In the genomic region with DNA sequence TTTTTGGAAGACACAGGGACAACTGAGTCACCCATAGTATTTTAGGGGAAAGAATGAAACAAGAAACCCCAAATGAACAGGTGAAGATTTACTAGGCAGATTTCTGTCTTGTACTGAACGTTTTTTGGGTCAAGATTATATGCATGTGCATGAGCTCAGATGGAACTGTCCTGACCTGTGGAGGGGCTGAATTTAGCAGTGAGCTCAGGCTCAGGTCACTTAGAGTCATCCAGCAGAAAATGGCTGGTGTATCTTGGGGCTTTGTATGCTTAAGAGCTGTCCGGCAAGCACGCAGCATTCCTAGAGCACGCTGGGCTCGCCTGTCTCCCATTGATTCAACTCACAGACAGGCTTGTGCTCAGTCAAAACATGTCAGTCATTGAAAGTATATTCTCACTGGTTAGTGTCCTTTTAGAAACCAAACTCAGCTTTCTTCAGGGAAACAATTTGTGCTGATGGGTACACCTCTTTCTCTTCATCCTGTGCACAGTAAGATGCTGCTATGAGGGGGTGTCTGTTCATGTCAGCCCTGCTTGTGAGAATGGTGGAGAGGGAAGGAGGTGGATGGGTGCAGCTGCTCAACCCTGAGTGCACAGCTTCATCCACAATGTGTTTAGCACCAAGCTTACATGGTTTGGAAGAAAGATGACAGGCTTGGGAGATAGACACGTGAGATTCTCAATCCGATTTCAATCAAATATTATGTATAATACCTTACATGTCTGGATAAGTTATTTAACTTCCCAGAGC, we compare ENCODE assay signal across 10 cellular contexts.
"Had no signal": no experiment of that assay in that cellular context is flagged by ENCODE, and none has a peak within 500 bp of the region (broad histone marks: within the 10 kb centered on the region; RNA-seq: fewer than 3 reads in every experiment).

No MANE protein-coding gene starts in this region.

- H3K9me3 Mint-ChIP-seq: activated naive CD4-positive, alpha-beta T cell treated with anti-CD3 and anti-CD28 coated beads for 36 hours; dendritic cell treated with granulocyte-macrophage colony-stimulating factor and Interleukin-4, amounts not matched to agents 40 ng/mL and 50 ng/mL, for 4 days; effector memory CD8-positive, alpha-beta T cell had no signal

- H3K27ac Mint-ChIP-seq: activated naive CD4-positive, alpha-beta T cell treated with anti-CD3 and anti-CD28 coated beads for 36 hours; dendritic cell treated with granulocyte-macrophage colony-stimulating factor and Interleukin-4, amounts not matched to agents 40 ng/mL and 50 ng/mL, for 4 days; effector memory CD8-positive, alpha-beta T cell; stimulated activated naive B cell treated with anti-CD40 and anti-IgM and Interleukin-4, amounts not matched to agents 10 μg/mL and 1 μg/mL and 100 μg/mL, for 72 hours; T-helper 1 cell treated with Interleukin-12 subunit alpha and Interleukin-12 subunit beta and Interleukin-4 antibody, amounts not matched to agents 30 μg/mL and 1 μg/mL, for 36 hours had no signal

- H3K27ac ChIP-seq: SK-N-MC had no signal

- ATAC-seq: effector memory CD8-positive, alpha-beta T cell; stimulated activated naive B cell treated with anti-CD40 and anti-IgM and Interleukin-4, amounts not matched to agents 10 μg/mL and 1 μg/mL and 100 μg/mL, for 72 hours had no signal

- H3K4me3 Mint-ChIP-seq: activated naive CD4-positive, alpha-beta T cell treated with anti-CD3 and anti-CD28 coated beads for 36 hours; dendritic cell treated with granulocyte-macrophage colony-stimulating factor and Interleukin-4, amounts not matched to agents 40 ng/mL and 50 ng/mL, for 4 days; effector memory CD8-positive, alpha-beta T cell; stimulated activated naive B cell treated with anti-CD40 and anti-IgM and Interleukin-4, amounts not matched to agents 10 μg/mL and 1 μg/mL and 100 μg/mL, for 72 hours; T-helper 1 cell treated with Interleukin-12 subunit alpha and Interleukin-12 subunit beta and Interleukin-4 antibody, amounts not matched to agents 30 μg/mL and 1 μg/mL, for 36 hours had no signal

- DNase-seq: activated CD4-positive, alpha-beta T cell treated with anti-CD3 and anti-CD28 coated beads for 48 hours; activated naive CD4-positive, alpha-beta T cell treated with anti-CD3 and anti-CD28 coated beads for 36 hours; effector memory CD8-positive, alpha-beta T cell; posterior cingulate gyrus; stimulated activated CD4-positive, alpha-beta T cell treated with anti-CD3 and anti-CD28 coated beads, Interleukin-2, amount 100 ng/mL, for 24 hours; stimulated activated naive B cell treated with anti-CD40 and anti-IgM and Interleukin-4, amounts not matched to agents 10 μg/mL and 1 μg/mL and 100 μg/mL, for 72 hours; trophoblast cell had no signal

- H3K4me3 ChIP-seq: SK-N-MC had no signal
